Comparison of ENCODE assay signal across 29 cellular contexts in genomic region chr18:33334781-33335180, GRCh38.
DNase-seq lines count a peak whose midpoint lies in the region; ATAC-seq, FAIRE-seq and TF ChIP-seq lines count a peak whose summit lies in the region.
"Had no signal": no experiment of that assay in that cellular context is flagged by ENCODE, and none has a peak within 500 bp of the region (broad histone marks: within the 10 kb centered on the region; RNA-seq: fewer than 3 reads in every experiment).

No MANE protein-coding gene starts in this region.

- DNase-seq in HepG2 (ENCODE audit: low spot score) (no peak), right lobe of liver (no peak), D721Med (ENCODE audit: insufficient read length, low spot score) (no peak), SK-N-SH (no peak)
- DNase-seq: 8988T; ACHN; AML-193; BE2C; C1 segment of cervical spinal cord; Caco-2; Calu3; CD4-positive, alpha-beta memory T cell; CD4-positive, alpha-beta T cell; CD4-positive, CD25-positive, alpha-beta regulatory T cell; CD8-positive, alpha-beta memory T cell; CD8-positive, alpha-beta T cell; COR-L47; DMS 273 treated with DMSO at 0.1 percent for 48 hours; DMS153; DMS53; DMS79; DMS79 treated with DMSO at 0.1 percent for 48 hours; DND-41; EL had no signal

- no TSS peak for BruUV-seq in HepG2 (replicated peaks; lab: Mats Ljungman, UMichigan)

- no peak for TF ChIP-seq RAD21 in HepG2 (CRISPR knock-in tag; IDR thresholded peaks at IDR 0.05)
- TF ChIP-seq RAD21 in SK-N-SH (IDR thresholded peaks at IDR 0.05; ENCODE audit: low read length): no peak

- FAIRE-seq in HepG2 (lab: Jason Lieb, UNC) (no peak), D721Med (lab: Jason Lieb, UNC) (peak; percentile 21)
- FAIRE-seq: A549 had no signal

- TF ChIP-seq POLR2A in HepG2 (IDR thresholded peaks at IDR 0.05; ENCODE audit: insufficient read depth in 1 of 2, low read depth in 2 of 2, low read length in 2 of 2) (no peak), right lobe of liver (IDR thresholded peaks at IDR 0.05) (no peak)

- intact Hi-C loops in HepG2 (cut with micrococcal nuclease; ENCODE audit: unreplicated experiment) (no loop called here), right lobe of liver (cut with DNase I) (no loop called here)

- WGBS in HepG2 (ENCODE audit: low lambda C conversion rate): 2% methylated on average over 3 of the region's 3 CpGs
- 23% methylated on average over 3 of the region's 3 CpGs for WGBS in right lobe of liver (ENCODE audit: insufficient coverage, low coverage, low lambda C conversion rate, missing lambda C conversion rate)
- 8% methylated on average over 3 of the region's 3 CpGs for WGBS in SK-N-SH (ENCODE audit: low lambda C conversion rate)

- no peak for TF ChIP-seq CTCF in HepG2 (CRISPR knock-in tag; IDR thresholded peaks at IDR 0.05)
- no peak for TF ChIP-seq CTCF in right lobe of liver (IDR thresholded peaks at IDR 0.05)
- TF ChIP-seq CTCF in D721Med (IDR thresholded peaks at IDR 0.05; ENCODE audit: insufficient read depth, missing control alignments): no peak
- no peak for TF ChIP-seq CTCF in SK-N-SH (IDR thresholded peaks at IDR 0.05)

- H4K20me1 ChIP-seq in HepG2 (ENCODE audit: insufficient read depth, low read length) (no peaks in the 10 kb centered on the region), SK-N-SH (ENCODE audit: insufficient read depth) (no peaks in the 10 kb centered on the region)
- H4K20me1 ChIP-seq: BLaER1; BLaER1 treated with 17β-estradiol and CSF1 and Interleukin-3, amounts not matched to agents 10 nM and 100 nM had no signal

- H3K27me3 ChIP-seq in HepG2 (ENCODE audit: control insufficient read depth in 1 of 2, insufficient read depth in 2 of 2, low read length in 2 of 2) (no peaks in the 10 kb centered on the region), right lobe of liver (no peaks in the 10 kb centered on the region), SK-N-SH (ENCODE audit: insufficient read depth) (no peaks in the 10 kb centered on the region)
- H3K27me3 ChIP-seq: BE2C; BLaER1; BLaER1 treated with 17β-estradiol and CSF1 and Interleukin-3, amounts not matched to agents 10 nM and 100 nM had no signal

- H3K79me2 ChIP-seq in HepG2 (ENCODE audit: insufficient read depth, low read length) (no peaks in the 10 kb centered on the region), SK-N-SH (ENCODE audit: insufficient read depth) (no peaks in the 10 kb centered on the region)

- CTCF ChIA-PET in HepG2 (lab: Yijun Ruan, JAX; ENCODE audit: low intra/inter-chr PET ratio, low total read pairs) (no interaction called here), SK-N-SH (lab: Yijun Ruan, JAX) (no interaction called here)

- H2AFZ ChIP-seq in HepG2 (ENCODE audit: low read length) (no peak overlapping the region), SK-N-SH (ENCODE audit: low read depth) (no peak overlapping the region)

- peaks cover 21% of the 10 kb centered on the region for H3K9me3 ChIP-seq in HepG2 (ENCODE audit: low read length)
- no peaks in the 10 kb centered on the region for H3K9me3 ChIP-seq in right lobe of liver
- no peaks in the 10 kb centered on the region; the same call in 1 of the 2 replicates for H3K9me3 ChIP-seq in SK-N-SH
- H3K9me3 ChIP-seq: A549, BE2C, Caco-2 had no signal

- H3K36me3 ChIP-seq in HepG2 (replicated peaks in 1 of 2; ENCODE audit: control insufficient read depth in 1 of 2, insufficient read depth in 2 of 2, low read length in 2 of 2): no peaks in the 10 kb centered on the region
- no peaks in the 10 kb centered on the region for H3K36me3 ChIP-seq in right lobe of liver
- H3K36me3 ChIP-seq in SK-N-SH (replicated peaks in 1 of 2; ENCODE audit: control insufficient read depth in 1 of 2, insufficient read depth in 2 of 2, low read length in 1 of 2): no peaks in the 10 kb centered on the region
- H3K36me3 ChIP-seq: BE2C; BLaER1; BLaER1 treated with 17β-estradiol and CSF1 and Interleukin-3, amounts not matched to agents 10 nM and 100 nM had no signal

- H3K27ac ChIP-seq in HepG2 (ENCODE audit: extremely low read length, insufficient read depth, low read length): no peak overlapping the region
- no peak overlapping the region for H3K27ac ChIP-seq in right lobe of liver
- no peak overlapping the region for H3K27ac ChIP-seq in SK-N-SH (ENCODE audit: low read depth in 2 of 2, low read length in 1 of 2)
- H3K27ac ChIP-seq: 22Rv1; A549; BLaER1; BLaER1 treated with 17β-estradiol and CSF1 and Interleukin-3, amounts not matched to agents 10 nM and 100 nM; C4-2B had no signal

- POLR2A ChIA-PET in HepG2 (lab: Yijun Ruan, JAX): no interaction called here
- POLR2A ChIA-PET in SK-N-SH (lab: Yijun Ruan, JAX): no interaction called here

- H3K4me3 ChIP-seq in HepG2 (replicated peaks in 1 of 3; ENCODE audit: insufficient read depth in 1 of 3, low read depth in 2 of 3, low read length in 3 of 3): no peak overlapping the region
- no peak overlapping the region for H3K4me3 ChIP-seq in right lobe of liver
- H3K4me3 ChIP-seq in SK-N-SH (ENCODE audit: low read depth in 2 of 2, low read length in 1 of 2): no peak overlapping the region
- H3K4me3 ChIP-seq: A549; BLaER1; BLaER1 treated with 17β-estradiol and CSF1 and Interleukin-3, amounts not matched to agents 10 nM and 100 nM had no signal

- in situ Hi-C loops in HepG2 (cut with HindIII; ENCODE audit: extremely low pct_ligation_motif_present, low pct_unique_long_range_greater_than_20kb): no loop called here

- H3K9me2 ChIP-seq in SK-N-SH: no peaks in the 10 kb centered on the region

- H3K4me1 ChIP-seq in HepG2 (ENCODE audit: insufficient read depth, low read length) (no peaks in the 10 kb centered on the region), right lobe of liver (no peaks in the 10 kb centered on the region), SK-N-SH (ENCODE audit: control insufficient read depth in 1 of 2, insufficient read depth in 2 of 2, low read depth in 1 of 2, low read length in 1 of 2) (no peaks in the 10 kb centered on the region)
- H3K4me1 ChIP-seq: A549; BE2C; BLaER1; BLaER1 treated with 17β-estradiol and CSF1 and Interleukin-3, amounts not matched to agents 10 nM and 100 nM; Caco-2 had no signal

- ATAC-seq in HepG2: no peak
- no peak for ATAC-seq in right lobe of liver
- ATAC-seq: A549; CD8-positive, alpha-beta T cell had no signal

- no peak overlapping the region for H3K9ac ChIP-seq in HepG2 (ENCODE audit: insufficient read depth, low read depth, low read length)
- no peak overlapping the region for H3K9ac ChIP-seq in SK-N-SH
- H3K9ac ChIP-seq: BLaER1; BLaER1 treated with 17β-estradiol and CSF1 and Interleukin-3, amounts not matched to agents 10 nM and 100 nM had no signal

- H3K4me2 ChIP-seq in HepG2 (ENCODE audit: low read depth, low read length) (no peak overlapping the region), SK-N-SH (no peak overlapping the region)
- H3K4me2 ChIP-seq: A549; BLaER1; BLaER1 treated with 17β-estradiol and CSF1 and Interleukin-3, amounts not matched to agents 10 nM and 100 nM had no signal

- no peaks in the 10 kb centered on the region for H3F3A ChIP-seq in SK-N-SH (replicated peaks; ENCODE audit: insufficient read depth)

- TF ChIP-seq EP300 in HepG2 (IDR thresholded peaks at IDR 0.05; ENCODE audit: low read depth in 2 of 2, low read length in 2 of 2): no peak
- TF ChIP-seq EP300 in HepG2 (CRISPR knock-in tag; IDR thresholded peaks at IDR 0.05; ENCODE audit: borderline replicate concordance): no peak
- no peak for TF ChIP-seq EP300 in SK-N-SH (IDR thresholded peaks at IDR 0.05; ENCODE audit: borderline replicate concordance in 1 of 2, low read depth in 1 of 2, low read length in 1 of 2)

TF ChIP-seq in HepG2, 621 proteins besides CTCF, POLR2A, EP300 and RAD21 (continues in another document):
- no peak for TF ChIP-seq ZBTB26 (CRISPR knock-in tag; IDR thresholded peaks at IDR 0.05; ENCODE audit: borderline replicate concordance)
- TF ChIP-seq ATF7 (IDR thresholded peaks at IDR 0.05): peak; percentile 85
- TF ChIP-seq ATF7 (CRISPR knock-in tag; IDR thresholded peaks at IDR 0.05): no peak

TF ChIP-seq in SK-N-SH, 30 proteins besides CTCF, POLR2A, EP300 and RAD21 (continues in another document):
- TF ChIP-seq TCF12 (IDR thresholded peaks at IDR 0.05): no peak
- TF ChIP-seq GABPA (IDR thresholded peaks at IDR 0.05; ENCODE audit: low read depth): no peak
- no peak for TF ChIP-seq FOXM1 (IDR thresholded peaks at IDR 0.05; ENCODE audit: low read depth)
- TF ChIP-seq RXRA (IDR thresholded peaks at IDR 0.05; ENCODE audit: borderline replicate concordance, low read depth): no peak
- TF ChIP-seq ELF1 (IDR thresholded peaks at IDR 0.05): no peak
- TF ChIP-seq, protein P1, sequence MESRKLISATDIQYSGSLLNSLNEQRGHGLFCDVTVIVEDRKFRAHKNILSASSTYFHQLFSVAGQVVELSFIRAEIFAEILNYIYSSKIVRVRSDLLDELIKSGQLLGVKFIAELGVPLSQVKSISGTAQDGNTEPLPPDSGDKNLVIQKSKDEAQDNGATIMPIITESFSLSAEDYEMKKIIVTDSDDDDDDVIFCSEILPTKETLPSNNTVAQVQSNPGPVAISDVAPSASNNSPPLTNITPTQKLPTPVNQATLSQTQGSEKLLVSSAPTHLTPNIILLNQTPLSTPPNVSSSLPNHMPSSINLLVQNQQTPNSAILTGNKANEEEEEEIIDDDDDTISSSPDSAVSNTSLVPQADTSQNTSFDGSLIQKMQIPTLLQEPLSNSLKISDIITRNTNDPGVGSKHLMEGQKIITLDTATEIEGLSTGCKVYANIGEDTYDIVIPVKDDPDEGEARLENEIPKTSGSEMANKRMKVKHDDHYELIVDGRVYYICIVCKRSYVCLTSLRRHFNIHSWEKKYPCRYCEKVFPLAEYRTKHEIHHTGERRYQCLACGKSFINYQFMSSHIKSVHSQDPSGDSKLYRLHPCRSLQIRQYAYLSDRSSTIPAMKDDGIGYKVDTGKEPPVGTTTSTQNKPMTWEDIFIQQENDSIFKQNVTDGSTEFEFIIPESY (IDR thresholded peaks at IDR 0.05; ENCODE audit: borderline replicate concordance, low read depth): no peak
